1 cellular context compared by ENCODE assay signal in genomic region chr9:131013771-131014676, GRCh38.
TF ChIP-seq lines count a peak whose summit lies in the region.

No MANE protein-coding gene starts in this region.

TF ChIP-seq in IMR-90, 13 proteins besides CTCF, POLR2A, EP300 and RAD21 (continued from another document):
- TF ChIP-seq USF2 (IDR thresholded peaks at IDR 0.05; ENCODE audit: low read depth, low read length) (no peak), CHD1 (IDR thresholded peaks at IDR 0.05; ENCODE audit: low read depth, low read length) (no peak), BHLHE40 (IDR thresholded peaks at IDR 0.05; ENCODE audit: low read depth, low read length) (no peak), MAZ (IDR thresholded peaks at IDR 0.05; ENCODE audit: borderline replicate concordance, low read depth, low read length) (no peak), ELK1 (IDR thresholded peaks at IDR 0.05; ENCODE audit: borderline replicate concordance, low read depth, low read length) (no peak), CEBPB (IDR thresholded peaks at IDR 0.05; ENCODE audit: low read depth, low read length) (no peak), SMC3 (IDR thresholded peaks at IDR 0.05; ENCODE audit: low read depth, low read length) (no peak)
